Comparison of ENCODE assay signal across 18 cellular contexts in genomic region chr2:71859211-71859847, GRCh38.
"Had no signal": no experiment of that assay in that cellular context is flagged by ENCODE, and none has a peak within 500 bp of the region (broad histone marks: within the 10 kb centered on the region; RNA-seq: fewer than 3 reads in every experiment).

No MANE protein-coding gene starts in this region.

- H3K4me2 ChIP-seq: hepatocyte had no signal

- H2AFZ ChIP-seq: hepatocyte had no signal

- H3K27me3 ChIP-seq: hepatocyte, ovary, thyroid gland had no signal

- H3K4me1 ChIP-seq: left ventricle myocardium inferior, lower lobe of right lung, stomach, thyroid gland had no signal

- DNase-seq: effector CD4-positive, alpha-beta T cell; left cardiac atrium; left ventricle myocardium inferior; lower lobe of right lung; natural killer cell; occipital lobe; ovary; stimulated activated CD4-positive, alpha-beta T cell treated with anti-CD3 and anti-CD28 coated beads, Interleukin-2, amount 100 ng/mL, for 24 hours; stimulated activated CD4-positive, alpha-beta T cell treated with anti-CD3 and anti-CD28 coated beads, Interleukin-4, amount 100 ng/mL, for 24 hours; stimulated activated naive CD4-positive, alpha-beta T cell treated with Interleukin-2 at 50 U/mL for 16 hours; stomach; thyroid gland had no signal

- H3K27ac ChIP-seq: dorsolateral prefrontal cortex, hepatocyte, left ventricle myocardium inferior, lower lobe of right lung, ovary, stomach, thyroid gland had no signal

- H3K4me3 ChIP-seq: dorsolateral prefrontal cortex, hepatocyte, left ventricle myocardium inferior, lower lobe of right lung, ovary, stomach, thyroid gland had no signal

- H3K9me3 ChIP-seq: ovary, thyroid gland had no signal

- H3K36me3 ChIP-seq: left ventricle myocardium inferior, lower lobe of right lung, ovary, stomach, thyroid gland had no signal

- H3K79me2 ChIP-seq: hepatocyte had no signal

- FAIRE-seq: colon, frontal cortex had no signal

- ATAC-seq: left cardiac atrium; lower lobe of right lung; natural killer cell; sciatic nerve; stimulated activated effector memory CD8-positive, alpha-beta T cell treated with anti-CD3 and anti-CD28 coated beads, Interleukin-12 subunit alpha, Interleukin-12 subunit beta, amount 100 ng/mL, for 72 hours had no signal
